Comparison of ENCODE assay signal across 17 cellular contexts in the genomic region with DNA sequence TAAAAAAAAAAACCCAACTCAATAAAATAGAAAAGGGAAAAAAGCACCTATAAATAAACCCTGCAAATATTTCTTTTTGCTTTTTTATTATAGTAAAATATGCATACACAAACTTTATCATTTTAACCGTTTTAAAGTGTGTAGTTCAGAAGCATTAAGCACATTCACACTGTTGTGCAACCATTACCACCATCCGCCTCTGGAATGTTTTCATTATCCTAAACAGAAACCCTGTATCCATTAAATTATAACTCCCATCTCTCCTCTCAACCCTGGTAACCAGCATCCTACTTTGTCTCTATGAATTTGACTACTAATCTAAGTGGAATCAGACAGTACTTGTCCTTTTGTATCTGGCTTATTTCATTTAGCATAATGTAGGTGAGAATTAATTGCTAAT. TPM values are rescaled to one million over a fixed set of nuclear protein-coding genes. Genes with fewer than 3 reads are reported as not detected.
DNase-seq lines count a peak whose midpoint lies in the region; ATAC-seq and TF ChIP-seq lines count a peak whose summit lies in the region.
"Had no signal": no experiment of that assay in that cellular context is flagged by ENCODE, and none has a peak within 500 bp of the region (broad histone marks: within the 10 kb centered on the region; RNA-seq: fewer than 3 reads in every experiment).

No MANE protein-coding gene starts in this region.

- POLR2A ChIA-PET in PC-9 (lab: Charles Lee; ENCODE audit: unreplicated experiment) = no interaction called here

- 34 to 35% methylated on average over 2 of the region's 2 CpGs for WGBS in esophagus squamous epithelium, 2 donors
- 22% methylated on average over 2 of the region's 2 CpGs for WGBS in mesenchymal stem cell
- WGBS in heart left ventricle, 4 donors = 82 to 85% (median 84%) methylated on average over 2 of the region's 2 CpGs

- H2BK120ac ChIP-seq in mesenchymal stem cell (ENCODE audit: low read depth, low read length) = no peak overlapping the region

- H3K4me3 ChIP-seq in PC-9 (no peak overlapping the region), esophagus squamous epithelium (no peak overlapping the region), mesenchymal stem cell (ENCODE audit: insufficient read depth in 1 of 2, low read depth in 1 of 2, low read length in 2 of 2) (no peak overlapping the region), heart left ventricle (no peak overlapping the region), left ventricle myocardium inferior (no peak overlapping the region)
- H3K4me3 ChIP-seq: MG63 had no signal

- no peak overlapping the region for H3K23ac ChIP-seq in mesenchymal stem cell (ENCODE audit: low read length in 2 of 2)

- H3K9me2 ChIP-seq in PC-9 (ENCODE audit: insufficient read depth) = no peaks in the 10 kb centered on the region

- H3K27me3 ChIP-seq in PC-9 (ENCODE audit: insufficient read depth, low read depth) = no peaks in the 10 kb centered on the region
- no peaks in the 10 kb centered on the region for H3K27me3 ChIP-seq in esophagus squamous epithelium
- no peaks in the 10 kb centered on the region for H3K27me3 ChIP-seq in mesenchymal stem cell (ENCODE audit: control insufficient read depth in 1 of 2, insufficient read depth in 1 of 2, low read length in 2 of 2)
- no peaks in the 10 kb centered on the region for H3K27me3 ChIP-seq in heart left ventricle
- H3K27me3 ChIP-seq in left ventricle myocardium inferior (ENCODE audit: low read depth) = no peaks in the 10 kb centered on the region
- H3K27me3 ChIP-seq: MG63 had no signal

- H3K4ac ChIP-seq in mesenchymal stem cell (ENCODE audit: low read depth in 1 of 2, low read length in 2 of 2) = no peak overlapping the region

- TF ChIP-seq POLR2A in esophagus squamous epithelium (IDR thresholded peaks at IDR 0.05) = no peak
- no peak for TF ChIP-seq POLR2A in heart left ventricle (IDR thresholded peaks at IDR 0.05)

- H3K79me1 ChIP-seq in mesenchymal stem cell (replicated peaks; ENCODE audit: low read length, poor library complexity, severe bottlenecking) = peaks cover 4% of the 10 kb centered on the region

- no peak overlapping the region for H3K18ac ChIP-seq in mesenchymal stem cell (ENCODE audit: low read depth in 1 of 2, low read length in 2 of 2)

- CTCF ChIA-PET in PC-9 (lab: Charles Lee) = no interaction called here

- H3K9me3 ChIP-seq in PC-9 (ENCODE audit: insufficient read depth, low read depth) (no peaks in the 10 kb centered on the region), esophagus squamous epithelium (no peaks in the 10 kb centered on the region), mesenchymal stem cell (ENCODE audit: control insufficient read depth, low read length) (no peaks in the 10 kb centered on the region), heart left ventricle (no peaks in the 10 kb centered on the region), left ventricle myocardium inferior (replicated peaks) (no peaks in the 10 kb centered on the region)
- H3K9me3 ChIP-seq: MG63 had no signal

- H3K9ac ChIP-seq in mesenchymal stem cell (ENCODE audit: low read length) = peak overlapping the region; percentile 16
- H3K9ac ChIP-seq: KMS-11 had no signal

- no peak overlapping the region for H2BK15ac ChIP-seq in mesenchymal stem cell (ENCODE audit: low read depth, poor library complexity, severe bottlenecking)

- H3K27ac ChIP-seq in PC-9 (0 out of 2 replicates have a peak overlapping the region, but pooled peaks have one; percentile 40), esophagus squamous epithelium (peak overlapping the region in 3 of 4 donors; percentile 60 to 73 (median 73)), mesenchymal stem cell (ENCODE audit: low read length, poor library complexity, severe bottlenecking) (peak overlapping the region; percentile 61), heart left ventricle (no peak overlapping the region), left ventricle myocardium inferior (replicated peaks) (no peak overlapping the region)
- H3K27ac ChIP-seq: KMS-11 had no signal

- no peak overlapping the region for H2AK5ac ChIP-seq in mesenchymal stem cell (ENCODE audit: low read length, severe bottlenecking)

- no peak overlapping the region for H3K4me2 ChIP-seq in PC-9
- no peak overlapping the region for H3K4me2 ChIP-seq in mesenchymal stem cell (ENCODE audit: low read length, poor library complexity, severe bottlenecking)
- H3K4me2 ChIP-seq: KMS-11 had no signal

- DNase-seq in EH (ENCODE audit: low read depth) (peak; percentile 71), PC-9 (no peak), esophagus squamous epithelium (lab: John Stamatoyannopoulos, UW) (no peak), mesenchymal stem cell (peak; percentile 64), heart left ventricle (no peak), left ventricle myocardium inferior (no peak), AG08395 (ENCODE audit: low spot score) (no peak)
- DNase-seq: COR-L47, H7, MG63, NCI-H1092 treated with DMSO at 0.1 percent for 48 hours, NCI-H2081 treated with DMSO at 0.1 percent for 48 hours, NCI-H524, SHP77 treated with DMSO at 0.1 percent for 48 hours had no signal

- intact Hi-C loops in PC-9 (cut with micrococcal nuclease; ENCODE audit: unreplicated experiment) = no loop called here
- intact Hi-C loops in esophagus squamous epithelium (cut with DNase I) = no loop called here
- intact Hi-C loops in heart left ventricle (cut with DNase I) = no loop called here
- intact Hi-C loops in left ventricle myocardium inferior (cut with micrococcal nuclease) = no loop called here

- no peak overlapping the region for H4K8ac ChIP-seq in mesenchymal stem cell (ENCODE audit: low read length)

- peaks cover 71% of the 10 kb centered on the region for H3F3A ChIP-seq in PC-9 (ENCODE audit: insufficient read depth, low read depth)

- H4K91ac ChIP-seq in mesenchymal stem cell (ENCODE audit: low read length) = no peak overlapping the region

- H3K36me3 ChIP-seq in PC-9 (ENCODE audit: low read depth) (peaks cover 44% of the 10 kb centered on the region), esophagus squamous epithelium (no peaks in the 10 kb centered on the region), mesenchymal stem cell (ENCODE audit: control insufficient read depth in 1 of 2, insufficient read depth in 2 of 2, low read depth in 1 of 2, low read length in 2 of 2) (peaks cover 11 to 20% of the 10 kb centered on the region in 2 experiments), heart left ventricle (no peaks in the 10 kb centered on the region), left ventricle myocardium inferior (no peaks in the 10 kb centered on the region)
- H3K36me3 ChIP-seq: MG63 had no signal

- H2AFZ ChIP-seq in PC-9 (no peak overlapping the region), mesenchymal stem cell (ENCODE audit: low read depth, low read length) (no peak overlapping the region)

- TF ChIP-seq CTCF in PC-9 (conservative IDR thresholded peaks at IDR 0.05) (no peak), esophagus squamous epithelium (IDR thresholded peaks at IDR 0.05) (no peak), heart left ventricle (IDR thresholded peaks at IDR 0.05) (no peak), left ventricle myocardium inferior (IDR thresholded peaks at IDR 0.05; ENCODE audit: borderline replicate concordance) (no peak)

- H3K4me1 ChIP-seq in PC-9 (replicated peaks; ENCODE audit: insufficient read depth) (peaks cover 88% of the 10 kb centered on the region), esophagus squamous epithelium (peaks cover 5 to 89% (median 26%) of the 10 kb centered on the region in 3 donors), mesenchymal stem cell (ENCODE audit: control insufficient read depth, insufficient read depth, low read depth, low read length) (peaks cover 23% of the 10 kb centered on the region), heart left ventricle (peaks cover 0 to 22% (median 3%) of the 10 kb centered on the region in 12 donors), left ventricle myocardium inferior (peaks cover 17% of the 10 kb centered on the region)

- BruUV-seq in PC-9 (replicated peaks; lab: Mats Ljungman, UMichigan) = no TSS peak

- no peaks in the 10 kb centered on the region for H4K20me1 ChIP-seq in PC-9 (ENCODE audit: insufficient read depth)

- H3K79me2 ChIP-seq in PC-9 (ENCODE audit: low read depth) = peaks cover 94% of the 10 kb centered on the region

- H3K14ac ChIP-seq in mesenchymal stem cell (ENCODE audit: low read length in 2 of 2) = no peak overlapping the region

- no peak for ATAC-seq in heart left ventricle
- ATAC-seq in HG02763 (IDR thresholded peaks at IDR 0.05; ENCODE audit: unreplicated experiment) = no peak
- ATAC-seq: SK-N-SH treated with all-trans-retinoic acid at 6 μM for 48 hours had no signal

- H2BK12ac ChIP-seq in mesenchymal stem cell (ENCODE audit: low read length in 2 of 2) = no peak overlapping the region

- no peak overlapping the region for H2BK5ac ChIP-seq in mesenchymal stem cell (ENCODE audit: low read depth, low read length, poor library complexity, severe bottlenecking)

RNA-seq across cellular contexts. Expression of gene CDCP1, which starts 15.0 kb away (rescaled TPM):
- total RNA-seq in PC-9 (2021) (75.7 and 85.0 TPM in 2 replicates), esophagus squamous epithelium (10 to 100 TPM; 35.7 to 95.4 (median 54.6) TPM), heart left ventricle (1 to 10 TPM in 2 of 9 donors, under 1 TPM in 7; 0.19 to 5.8 (median 0.38) TPM), left ventricle myocardium inferior (0.25 TPM)
- 71.6 TPM for polyA plus RNA-seq in mesenchymal stem cell (2013, experiment 1 of 2)
- polyA plus RNA-seq in mesenchymal stem cell (2013, experiment 2 of 2) = 71.5 TPM
- polyA plus RNA-seq in heart left ventricle = 1 to 10 TPM in 1 of 2 donors, under 1 TPM in 1; 0.11 to 1.6 TPM

Comparison
In these comparisons a context has a peak if more than half of its experiments do, and no peak if none do; other contexts are left out.
1. DNase-seq: peak in EH (single experiment) and mesenchymal stem cell (single experiment); none in PC-9 (0 of 2), esophagus squamous epithelium (single experiment), heart left ventricle (0 of 5), left ventricle myocardium inferior (single experiment) and AG08395 (single experiment).
2. H3K27ac ChIP-seq: peak in PC-9 (single experiment), esophagus squamous epithelium (3 of 4) and mesenchymal stem cell (single experiment); none in heart left ventricle (0 of 12) and left ventricle myocardium inferior (single experiment).
3. RNA of gene CDCP1, which starts 15.0 kb away (total RNA-seq): 75.7 to 85.0 TPM in PC-9 and 35.7 to 95.4 TPM in esophagus squamous epithelium; 0.19 to 5.8 TPM in heart left ventricle and 0.25 TPM in left ventricle myocardium inferior (single experiment); every median in the first group is over 4 times any median in the second.